Comparison of ENCODE assay signal across 8 cellular contexts in genomic region chr12:120529641-120530314, GRCh38. TPM values are rescaled to one million over a fixed set of nuclear protein-coding genes. Genes with fewer than 3 reads are reported as not detected.
DNase-seq lines count a peak whose midpoint lies in the region; ATAC-seq and TF ChIP-seq lines count a peak whose summit lies in the region.

No MANE protein-coding gene starts in this region.

- in situ Hi-C loops in Panc1 (cut with HindIII; ENCODE audit: low pct_unique_long_range_greater_than_20kb, low sequenced_read_pairs) = no loop called here

- CTCF ChIA-PET in Panc1 (lab: Charles Lee) = no interaction called here

- H3K4me3 ChIP-seq in HUES48 (ENCODE audit: low read depth, low read length) = peak overlapping the region; percentile 94
- peak overlapping the region; percentile 63 to 77 for H3K4me3 ChIP-seq in Panc1 (ENCODE audit: low read depth in 2 of 2, low read length in 2 of 2)
- peak overlapping the region; percentile 61 to 99 (median 87) for H3K4me3 ChIP-seq in dorsolateral prefrontal cortex

- H3K9me3 Mint-ChIP-seq in mesothelial cell of epicardium = no peaks in the 10 kb centered on the region

- peak overlapping the region; percentile 100 for H3K27ac Mint-ChIP-seq in mesothelial cell of epicardium

- peak overlapping the region; percentile 92 for H3K9ac ChIP-seq in HUES48 (ENCODE audit: low read depth, low read length)

- TF ChIP-seq CTCF in Panc1 (IDR thresholded peaks at IDR 0.05) (no peak), dorsolateral prefrontal cortex (IDR thresholded peaks at IDR 0.05 in 54 of 56, conservative IDR thresholded peaks at IDR 0.05 in 2 of 56; ENCODE audit: low read depth in 1 of 56, partially characterized antibody in 56 of 56) (no peak), mesothelial cell of epicardium (IDR thresholded peaks at IDR 0.05; ENCODE audit: unreplicated experiment) (no peak)

- no TSS peak for BruUV-seq in Panc1 (replicated peaks; lab: Mats Ljungman, UMichigan)

- peak; percentile 47 for ATAC-seq in Panc1
- no peak for ATAC-seq in HG03139 (IDR thresholded peaks at IDR 0.05; ENCODE audit: unreplicated experiment)

- POLR2A ChIA-PET in Panc1 (lab: Charles Lee) = interaction anchor here (1.2 kb wide), 1 partner anchor 67 kb away, joined by 5 read pairs; no protein-coding TSS in a partner anchor

- intact Hi-C loops in Panc1 (cut with micrococcal nuclease; ENCODE audit: unreplicated experiment) (no loop called here), dorsolateral prefrontal cortex (cut with DNase I) (loop anchor here in 1 of 2 donors (2.0 to 10.0 kb wide), 3 partner anchors 33 to 205 kb away; partner anchors contain the start of genes DYNLL1 and PLA2G1B)

- H3K9me3 ChIP-seq in HUES48 (ENCODE audit: control insufficient read depth, insufficient read depth, low read length) (no peaks in the 10 kb centered on the region), Panc1 (ENCODE audit: control insufficient read depth, insufficient read depth, low read depth, low read length) (no peaks in the 10 kb centered on the region)

- DNase-seq in COLO668 (lab: John Stamatoyannopoulos, UW; ENCODE audit: unreplicated experiment) (peak; percentile 44), Panc1 (ENCODE audit: low read depth, low spot score) (no peak), dorsolateral prefrontal cortex (peak in 1 of 10 donors; percentile 30), mesothelial cell of epicardium (ENCODE audit: low spot score in 2 of 2, unreplicated experiment in 2 of 2) (no peak), hippocampal formation (lab: John Stamatoyannopoulos, UW) (no peak), foreskin melanocyte (no peak)

- no peaks in the 10 kb centered on the region for H3K36me3 Mint-ChIP-seq in mesothelial cell of epicardium

- no peaks in the 10 kb centered on the region for H3K27me3 ChIP-seq in HUES48 (ENCODE audit: control insufficient read depth, insufficient read depth, low read length)
- no peaks in the 10 kb centered on the region for H3K27me3 ChIP-seq in Panc1 (ENCODE audit: control insufficient read depth, insufficient read depth, low read length)
- no peaks in the 10 kb centered on the region for H3K27me3 ChIP-seq in dorsolateral prefrontal cortex

- H3K4me1 ChIP-seq in HUES48 (ENCODE audit: control insufficient read depth, insufficient read depth, low read length) (peaks cover 10% of the 10 kb centered on the region), Panc1 (ENCODE audit: control insufficient read depth, insufficient read depth, low read length) (peaks cover 8% of the 10 kb centered on the region)

- no peaks in the 10 kb centered on the region for H3K36me3 ChIP-seq in HUES48 (ENCODE audit: control insufficient read depth, insufficient read depth, low read length)
- H3K36me3 ChIP-seq in Panc1 (ENCODE audit: control insufficient read depth, insufficient read depth, low read length) = no peaks in the 10 kb centered on the region

- H3K27ac ChIP-seq in HUES48 (ENCODE audit: low read depth, low read length) (peak overlapping the region; percentile 96), Panc1 (ENCODE audit: low read length) (peak overlapping the region; percentile 96), dorsolateral prefrontal cortex (peak overlapping the region; percentile 77 to 99 (median 93))

- no peaks in the 10 kb centered on the region for H3K27me3 Mint-ChIP-seq in mesothelial cell of epicardium (ENCODE audit: low read depth)

- peak overlapping the region; percentile 100 for H3K4me3 Mint-ChIP-seq in mesothelial cell of epicardium

- peaks cover 12% of the 10 kb centered on the region for H3K4me1 Mint-ChIP-seq in mesothelial cell of epicardium

RNA-seq across cellular contexts. Expression of gene COQ5, which starts 0.8 kb away (rescaled TPM):
- total RNA-seq in Panc1 (2021; ENCODE audit: unreplicated experiment) (42.9 TPM), dorsolateral prefrontal cortex (10 to 100 TPM; 14.4 to 30.4 (median 22.9) TPM), mesothelial cell of epicardium (28.5 to 29.1 TPM (median 28.9 TPM) in 3 replicates)
- 38.8 TPM for polyA plus RNA-seq in Panc1 (2012; ENCODE audit: insufficient read length)

RNA-seq across cellular contexts. Expression of gene RNF10, which starts 4.4 kb away (rescaled TPM):
- total RNA-seq in Panc1 (2021; ENCODE audit: unreplicated experiment) (177 TPM), dorsolateral prefrontal cortex (100 to 1,000 TPM; 177 to 288 (median 215) TPM), mesothelial cell of epicardium (150 to 160 TPM (median 151 TPM) in 3 replicates)
- polyA plus RNA-seq in Panc1 (2012; ENCODE audit: insufficient read length) = 209 TPM

RNA-seq across cellular contexts. Expression of gene DYNLL1, which starts 33.9 kb away (rescaled TPM):
- 482 TPM for total RNA-seq in Panc1 (2021; ENCODE audit: unreplicated experiment)
- polyA plus RNA-seq in Panc1 (2012; ENCODE audit: insufficient read length) = 526 TPM
- 100 to 1,000 TPM; 262 to 795 (median 615) TPM for total RNA-seq in dorsolateral prefrontal cortex
- 249 to 260 TPM (median 258 TPM) in 3 replicates for total RNA-seq in mesothelial cell of epicardium

RNA-seq across cellular contexts. Expression of gene POP5, which starts 51.4 kb away (rescaled TPM):
- 43.7 TPM for total RNA-seq in Panc1 (2021; ENCODE audit: unreplicated experiment)
- polyA plus RNA-seq in Panc1 (2012; ENCODE audit: insufficient read length) = 36.9 TPM
- total RNA-seq in dorsolateral prefrontal cortex = 10 to 100 TPM; 18.5 to 43.3 (median 29.0) TPM
- total RNA-seq in mesothelial cell of epicardium = 32.6 to 38.6 TPM (median 33.7 TPM) in 3 replicates
